4 cellular contexts compared by ENCODE assay signal in the genomic region with DNA sequence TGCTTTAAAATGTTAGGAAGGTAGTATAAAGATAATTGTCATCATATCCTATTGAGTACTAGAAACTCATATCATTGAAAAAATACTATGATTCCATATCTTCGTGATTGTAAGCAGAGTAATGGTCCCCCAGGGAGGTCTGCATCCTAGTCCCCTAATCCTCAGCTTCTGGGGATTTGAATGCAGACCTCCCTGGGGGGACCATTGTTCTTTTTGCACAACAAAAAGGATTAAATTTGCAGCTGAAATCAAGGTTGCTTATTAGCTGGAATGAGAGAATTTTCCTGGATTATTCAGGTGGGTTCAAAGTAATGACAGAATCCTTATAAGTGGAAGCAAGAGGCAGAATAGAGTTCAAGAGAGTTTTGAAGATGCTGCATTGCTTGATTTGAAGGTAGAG. TPM values are rescaled to one million over a fixed set of nuclear protein-coding genes. Genes with fewer than 3 reads are reported as not detected.
"Had no signal": no experiment of that assay in that cellular context is flagged by ENCODE, and none has a peak within 500 bp of the region (broad histone marks: within the 10 kb centered on the region; RNA-seq: fewer than 3 reads in every experiment).

No MANE protein-coding gene starts in this region.

- ATAC-seq: GM12878 had no signal

- DNase-seq: GDM1, GF-D8 had no signal

- H3K4me3 ChIP-seq: GM12878 had no signal

RNA-seq across cellular contexts. Expression of a gene that starts 26.1 kb away (rescaled TPM):
- total RNA-seq: G401 had no signal

RNA-seq across cellular contexts. Expression of a gene that starts 34.0 kb away (rescaled TPM):
- total RNA-seq: G401 had no signal
